In genomic region chr12:99122959-99123358, GRCh38 we compare ENCODE assay signal across 4 cellular contexts.
TF ChIP-seq lines count a peak whose summit lies in the region.

No MANE protein-coding gene starts in this region.

TF ChIP-seq in HepG2, 621 proteins besides CTCF, POLR2A, EP300 and RAD21:
- peak; percentile 67 for TF ChIP-seq MAFF (IDR thresholded peaks at IDR 0.05; ENCODE audit: low read depth, low read length)
- no peak for TF ChIP-seq ZFP82 (CRISPR knock-in tag; IDR thresholded peaks at IDR 0.05; ENCODE audit: borderline replicate concordance)
- TF ChIP-seq MAFK (conservative IDR thresholded peaks at IDR 0.05 in 1 of 2, IDR thresholded peaks at IDR 0.05 in 1 of 2; ENCODE audit: low read length in 2 of 2): peak; percentile 76 to 86

TF ChIP-seq in IMR-90, 13 proteins besides CTCF, POLR2A, EP300 and RAD21:
- TF ChIP-seq CEBPB (IDR thresholded peaks at IDR 0.05; ENCODE audit: low read depth, low read length) (no peak), RCOR1 (IDR thresholded peaks at IDR 0.05; ENCODE audit: insufficient replicate concordance, low read length) (no peak), USF2 (IDR thresholded peaks at IDR 0.05; ENCODE audit: low read depth, low read length) (no peak), MAFK (IDR thresholded peaks at IDR 0.05; ENCODE audit: low read depth, low read length) (peak; percentile 76), FOS (IDR thresholded peaks at IDR 0.05; ENCODE audit: low read depth, low read length) (no peak), MAZ (IDR thresholded peaks at IDR 0.05; ENCODE audit: borderline replicate concordance, low read depth, low read length) (no peak), NFE2L2 (IDR thresholded peaks at IDR 0.05; ENCODE audit: low read depth, low read length) (no peak)

TF ChIP-seq in H1, 55 proteins besides CTCF, POLR2A, EP300 and RAD21:
- TF ChIP-seq MAFK (IDR thresholded peaks at IDR 0.05; ENCODE audit: low read depth, low read length): 0 out of 2 replicates have a peak, but pooled peaks have one; percentile 11
- no peak for TF ChIP-seq SRF (IDR thresholded peaks at IDR 0.05; ENCODE audit: low read depth, low read length)

TF ChIP-seq in WTC11, 78 proteins besides CTCF, POLR2A, EP300 and RAD21:
- TF ChIP-seq IRF1 (CRISPR knock-in tag; IDR thresholded peaks at IDR 0.05) (no peak), KAT7 (CRISPR knock-in tag; IDR thresholded peaks at IDR 0.05; ENCODE audit: borderline replicate concordance) (no peak), JAZF1 (CRISPR knock-in tag; IDR thresholded peaks at IDR 0.05) (no peak), FOXP4 (CRISPR knock-in tag; IDR thresholded peaks at IDR 0.05) (no peak), ETV6 (CRISPR knock-in tag; IDR thresholded peaks at IDR 0.05) (no peak), ZNF671 (CRISPR knock-in tag; IDR thresholded peaks at IDR 0.05) (no peak), USF2 (CRISPR knock-in tag; IDR thresholded peaks at IDR 0.05) (no peak), ATF1 (CRISPR knock-in tag; IDR thresholded peaks at IDR 0.05) (no peak), GABPB1 (CRISPR knock-in tag; IDR thresholded peaks at IDR 0.05) (no peak)
